1 cellular context compared by ENCODE assay signal in the genomic region with DNA sequence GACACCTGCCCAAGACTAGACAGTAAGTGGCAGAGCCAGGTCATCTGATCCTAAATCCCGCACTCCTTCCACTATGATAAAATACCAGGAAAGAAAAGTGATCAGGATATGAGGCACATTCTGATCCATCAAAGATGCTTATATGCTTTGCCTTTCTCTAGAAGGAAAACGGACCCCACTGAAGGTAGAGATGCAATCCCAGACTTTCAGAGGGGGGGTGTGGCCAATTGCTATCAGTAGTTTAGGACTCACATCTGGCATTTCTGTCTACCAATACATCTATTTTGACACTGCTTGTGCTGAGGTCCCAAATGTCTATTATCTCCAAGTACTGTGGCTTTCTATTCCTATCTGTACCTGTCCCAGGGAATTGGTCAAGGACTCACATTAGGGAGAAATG.
TF ChIP-seq lines count a peak whose summit lies in the region.

No MANE protein-coding gene starts in this region.

TF ChIP-seq in GM12878, 131 proteins besides CTCF, POLR2A, EP300 and RAD21:
- TF ChIP-seq EZH2 (IDR thresholded peaks at IDR 0.05; ENCODE audit: borderline replicate concordance, control insufficient read depth, low read depth, low read length) (no peak), RB1 (IDR thresholded peaks at IDR 0.05; ENCODE audit: borderline replicate concordance) (no peak), EGR1 (IDR thresholded peaks at IDR 0.05; ENCODE audit: borderline replicate concordance in 1 of 2, low read depth in 2 of 2, low read length in 2 of 2) (no peak), SIX5 (IDR thresholded peaks at IDR 0.05; ENCODE audit: low read depth, low read length, severe bottlenecking) (no peak), NRF1 (conservative IDR thresholded peaks at IDR 0.05; ENCODE audit: low read depth, low read length) (no peak), SUZ12 (IDR thresholded peaks at IDR 0.05; ENCODE audit: unreplicated experiment) (no peak), ATF2 (IDR thresholded peaks at IDR 0.05; ENCODE audit: low read length) (no peak), SIN3A (IDR thresholded peaks at IDR 0.05; ENCODE audit: low read depth, low read length) (no peak), TCF7 (IDR thresholded peaks at IDR 0.05; ENCODE audit: borderline replicate concordance) (no peak), BACH1 (IDR thresholded peaks at IDR 0.05; ENCODE audit: borderline replicate concordance) (no peak), USF2 (IDR thresholded peaks at IDR 0.05; ENCODE audit: borderline replicate concordance, low read depth, low read length) (no peak), LARP7 (IDR thresholded peaks at IDR 0.05) (no peak), SMAD5 (IDR thresholded peaks at IDR 0.05; ENCODE audit: low read depth) (no peak), HCFC1 (IDR thresholded peaks at IDR 0.05; ENCODE audit: low read length) (no peak), E2F8 (IDR thresholded peaks at IDR 0.05; ENCODE audit: low read depth, partially characterized antibody) (no peak), MXI1 (IDR thresholded peaks at IDR 0.05; ENCODE audit: low read depth, low read length) (no peak), HDAC2 (IDR thresholded peaks at IDR 0.05) (no peak), KDM1A (IDR thresholded peaks at IDR 0.05; ENCODE audit: borderline replicate concordance) (no peak), ZNF274 (IDR thresholded peaks at IDR 0.05; ENCODE audit: insufficient read depth, insufficient read length) (no peak)
- TF ChIP-seq, protein P1, sequence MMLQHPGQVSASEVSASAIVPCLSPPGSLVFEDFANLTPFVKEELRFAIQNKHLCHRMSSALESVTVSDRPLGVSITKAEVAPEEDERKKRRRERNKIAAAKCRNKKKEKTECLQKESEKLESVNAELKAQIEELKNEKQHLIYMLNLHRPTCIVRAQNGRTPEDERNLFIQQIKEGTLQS (IDR thresholded peaks at IDR 0.05; ENCODE audit: borderline replicate concordance, extremely low read depth, low read depth, low read length) = no peak
